ENCODE assay signal across 21 cellular contexts in genomic region chr9:91678807-91679206, GRCh38.
DNase-seq lines count a peak whose midpoint lies in the region; ATAC-seq, FAIRE-seq and TF ChIP-seq lines count a peak whose summit lies in the region.
"Had no signal": no experiment of that assay in that cellular context is flagged by ENCODE, and none has a peak within 500 bp of the region (broad histone marks: within the 10 kb centered on the region; RNA-seq: fewer than 3 reads in every experiment).

No MANE protein-coding gene starts in this region.

- no peaks in the 10 kb centered on the region for H4K20me1 ChIP-seq in PC-3 (ENCODE audit: low read length)
- no peaks in the 10 kb centered on the region for H4K20me1 ChIP-seq in hepatocyte (ENCODE audit: insufficient read depth, poor library complexity, severe bottlenecking)
- H4K20me1 ChIP-seq in smooth muscle cell (ENCODE audit: low read depth), result no peaks in the 10 kb centered on the region

- ATAC-seq in PC-3 (no peak), pancreas (no peak), left lung (no peak)
- ATAC-seq: K562, Panc1, SK-N-SH treated with all-trans-retinoic acid at 6 μM for 48 hours had no signal

- peaks cover 29% of the 10 kb centered on the region for H3K4me1 ChIP-seq in PC-3 (ENCODE audit: insufficient read depth, low read length)
- H3K4me1 ChIP-seq in hepatocyte (ENCODE audit: insufficient read depth), result peaks cover 12% of the 10 kb centered on the region
- H3K4me1 ChIP-seq in smooth muscle cell (ENCODE audit: low read depth), result peaks cover 5% of the 10 kb centered on the region
- no peaks in the 10 kb centered on the region for H3K4me1 ChIP-seq in pancreas
- peaks cover 0 to 8% of the 10 kb centered on the region in 2 donors for H3K4me1 ChIP-seq in left lung

- H3K9me2 ChIP-seq in PC-3 (replicated peaks; ENCODE audit: low read length) (no peaks in the 10 kb centered on the region), hepatocyte (replicated peaks; ENCODE audit: insufficient read depth) (no peaks in the 10 kb centered on the region)

- intact Hi-C loops in PC-3 (cut with micrococcal nuclease) (no loop called here), pancreas (cut with DNase I) (no loop called here), left lung (cut with DNase I) (no loop called here)

- H3K4me2 ChIP-seq in PC-3 (ENCODE audit: low read length) (no peak overlapping the region), hepatocyte (no peak overlapping the region), smooth muscle cell (no peak overlapping the region)

- POLR2A ChIA-PET in PC-3 (lab: Charles Lee; ENCODE audit: unreplicated experiment), result no interaction called here

- no peaks in the 10 kb centered on the region for H3K27me3 ChIP-seq in PC-3 (ENCODE audit: low read length)
- H3K27me3 ChIP-seq in hepatocyte, result no peaks in the 10 kb centered on the region
- no peaks in the 10 kb centered on the region for H3K27me3 ChIP-seq in smooth muscle cell (ENCODE audit: low read depth)
- H3K27me3 ChIP-seq in pancreas, result no peaks in the 10 kb centered on the region
- H3K27me3 ChIP-seq in left lung, result peaks cover 0 to 15% of the 10 kb centered on the region in 2 donors
- H3K27me3 ChIP-seq: MG63 had no signal

- DNase-seq in CD1c-positive myeloid dendritic cell (ENCODE audit: extremely low spot score), result peak; percentile 42
- peak; percentile 33 for DNase-seq in PC-3
- peak; percentile 23 for DNase-seq in hepatocyte (ENCODE audit: low spot score)
- DNase-seq in smooth muscle cell (lab: John Stamatoyannopoulos, UW; ENCODE audit: unreplicated experiment), result no peak
- no peak for DNase-seq in pancreas
- DNase-seq in NCI-H1436 treated with DMSO at 0.1 percent for 48 hours (lab: John Stamatoyannopoulos, UW), result no peak
- no peak for DNase-seq in left lung
- DNase-seq: GDM1; MG63; NCI-H1092 treated with DMSO at 0.1 percent for 48 hours; NCI-H146; NCI-H2029; NCI-H226; NCI-H524; NCI-H774; NK-92 treated with Interleukin-12 subunit alpha and Interleukin-12 subunit beta, amount 100 ng/mL, for 24 hours had no signal

- BruUV-seq in PC-3 (replicated peaks; lab: Mats Ljungman, UMichigan), result no TSS peak

- H3K27ac ChIP-seq in PC-3 (ENCODE audit: low read length) (no peak overlapping the region), hepatocyte (no peak overlapping the region), smooth muscle cell (ENCODE audit: low read depth) (peak overlapping the region; percentile 26), pancreas (no peak overlapping the region), left lung (no peak overlapping the region)
- H3K27ac ChIP-seq: C4-2B had no signal

- no peak for FAIRE-seq in pancreas (lab: Jason Lieb, UNC)
- FAIRE-seq: GM18507, K562 had no signal

- H3K4me3 ChIP-seq in PC-3 (ENCODE audit: low read length) (no peak overlapping the region), hepatocyte (no peak overlapping the region), smooth muscle cell (no peak overlapping the region), pancreas (no peak overlapping the region), left lung (no peak overlapping the region)
- H3K4me3 ChIP-seq: K562, MG63 had no signal

- no peak overlapping the region for H3K9ac ChIP-seq in PC-3 (ENCODE audit: low read length)
- H3K9ac ChIP-seq in smooth muscle cell (ENCODE audit: low read depth), result no peak overlapping the region

- no peak overlapping the region for H2AFZ ChIP-seq in PC-3 (ENCODE audit: low read length)
- H2AFZ ChIP-seq in hepatocyte, result no peak overlapping the region
- H2AFZ ChIP-seq in smooth muscle cell (ENCODE audit: low read depth), result no peak overlapping the region

- H3K79me2 ChIP-seq in PC-3 (ENCODE audit: low read length) (no peaks in the 10 kb centered on the region), hepatocyte (no peaks in the 10 kb centered on the region), smooth muscle cell (ENCODE audit: low read depth) (no peaks in the 10 kb centered on the region)

- CTCF ChIA-PET in PC-3 (lab: Charles Lee), result no interaction called here

- H3F3A ChIP-seq in PC-3 (ENCODE audit: low read length, unreplicated experiment), result no peaks in the 10 kb centered on the region
- H3F3A ChIP-seq in smooth muscle cell (ENCODE audit: low read depth), result peaks cover 9% of the 10 kb centered on the region

- TF ChIP-seq CTCF in PC-3 (conservative IDR thresholded peaks at IDR 0.05; ENCODE audit: low read depth, low read length), result no peak
- no peak for TF ChIP-seq CTCF in hepatocyte (IDR thresholded peaks at IDR 0.05; ENCODE audit: poor library complexity)
- no peak for TF ChIP-seq CTCF in smooth muscle cell (IDR thresholded peaks at IDR 0.05; ENCODE audit: borderline replicate concordance, insufficient read depth, poor library complexity, severe bottlenecking)
- no peak for TF ChIP-seq CTCF in pancreas (IDR thresholded peaks at IDR 0.05)
- no peak for TF ChIP-seq CTCF in left lung (IDR thresholded peaks at IDR 0.05)

- H3K9me3 ChIP-seq in PC-3 (ENCODE audit: low read length) (no peaks in the 10 kb centered on the region), hepatocyte (ENCODE audit: low read depth) (no peaks in the 10 kb centered on the region), smooth muscle cell (replicated peaks; ENCODE audit: low read depth) (no peaks in the 10 kb centered on the region), pancreas (no peaks in the 10 kb centered on the region), left lung (no peaks in the 10 kb centered on the region)

- 56% methylated on average over 3 of the region's 3 CpGs for WGBS in hepatocyte (ENCODE audit: low lambda C conversion rate, missing lambda C conversion rate)
- WGBS in smooth muscle cell (ENCODE audit: low lambda C conversion rate), result 59% methylated on average over 3 of the region's 3 CpGs
- 76 to 80% methylated on average over 3 of the region's 3 CpGs for WGBS in pancreas, 2 donors

- no peaks in the 10 kb centered on the region for H3K36me3 ChIP-seq in PC-3 (ENCODE audit: low read depth, low read length)
- H3K36me3 ChIP-seq in hepatocyte (replicated peaks; ENCODE audit: insufficient read depth, low read depth), result no peaks in the 10 kb centered on the region
- no peaks in the 10 kb centered on the region for H3K36me3 ChIP-seq in smooth muscle cell (ENCODE audit: low read depth)
- no peaks in the 10 kb centered on the region for H3K36me3 ChIP-seq in pancreas
- no peaks in the 10 kb centered on the region for H3K36me3 ChIP-seq in left lung
- H3K36me3 ChIP-seq: MG63 had no signal

Comparison
In these comparisons a context has a peak if more than half of its experiments do, and no peak if none do; other contexts are left out.
1. DNase-seq: peak in CD1c-positive myeloid dendritic cell (single experiment), PC-3 (single experiment) and hepatocyte (single experiment); none in smooth muscle cell (single experiment), pancreas (0 of 6), NCI-H1436 treated with DMSO at 0.1 percent for 48 hours (single experiment) and left lung (0 of 2).